ENCODE assay signal across 1 cellular context in genomic region chr7:50664937-50665336, GRCh38.
TF ChIP-seq lines count a peak whose summit lies in the region.

No MANE protein-coding gene starts in this region.

TF ChIP-seq in GM23338, 12 proteins besides CTCF, POLR2A, EP300 and RAD21 (continued from another document):
- no peak for TF ChIP-seq POLR2AphosphoS5 (IDR thresholded peaks at IDR 0.05; ENCODE audit: low read depth)
- TF ChIP-seq ETS1 (IDR thresholded peaks at IDR 0.05), result no peak
- TF ChIP-seq ZNF114 (CRISPR knock-in tag; IDR thresholded peaks at IDR 0.05), result no peak
- no peak for TF ChIP-seq JUNB (IDR thresholded peaks at IDR 0.05; ENCODE audit: unreplicated experiment)
- no peak for TF ChIP-seq STAT1 (IDR thresholded peaks at IDR 0.05; ENCODE audit: unreplicated experiment)
- no peak for TF ChIP-seq ZNF331 (CRISPR knock-in tag; IDR thresholded peaks at IDR 0.05; ENCODE audit: low read depth)
- TF ChIP-seq CREB1 (CRISPR knock-in tag; IDR thresholded peaks at IDR 0.05; ENCODE audit: low read depth), result no peak
TF ChIP-seq in GM23338: peak in this region for 0.
